In genomic region chr2:118618279-118618678, GRCh38 we compare ENCODE assay signal across 35 cellular contexts.
"Had no signal": no experiment of that assay in that cellular context is flagged by ENCODE, and none has a peak within 500 bp of the region (broad histone marks: within the 10 kb centered on the region; RNA-seq: fewer than 3 reads in every experiment).

No MANE protein-coding gene starts in this region.

- DNase-seq: activated CD4-positive, alpha-beta memory T cell treated with anti-CD3 and anti-CD28 coated beads, Interleukin-2, amount 10 ng/mL, durations not matched to agents 7 days and 5 days; activated CD4-positive, alpha-beta T cell treated with anti-CD3 and anti-CD28 coated beads for 1 hour; activated CD4-positive, alpha-beta T cell treated with anti-CD3 and anti-CD28 coated beads for 4 hours; activated CD4-positive, alpha-beta T cell treated with anti-CD3 and anti-CD28 coated beads, Interleukin-2, amount 10 ng/mL, durations not matched to agents 7 days and 5 days; activated CD4-positive, alpha-beta T cell treated with anti-CD3 and anti-CD28 coated beads, Interleukin-2, amount 50 U/mL, for 4 hours; activated CD8-positive, alpha-beta memory T cell treated with anti-CD3 and anti-CD28 coated beads, Interleukin-2, amount 50 U/mL, for 48 hours; activated gamma-delta T cell; activated naive CD4-positive, alpha-beta T cell; activated naive CD4-positive, alpha-beta T cell treated with anti-CD3 and anti-CD28 coated beads, Interleukin-2, amount 10 ng/mL, durations not matched to agents 7 days and 5 days; activated naive CD8-positive, alpha-beta T cell treated with anti-CD3 and anti-CD28 coated beads, Interleukin-2, amount 10 ng/mL, durations not matched to agents 7 days and 5 days; activated T-cell treated with anti-CD3 and anti-CD28 coated beads for 4 hours; activated T-cell treated with anti-CD3 and anti-CD28 coated beads, Interleukin-2, amount 50 U/mL, for 24 hours; activated T-cell treated with anti-CD3 and anti-CD28 coated beads, Interleukin-2, amount 50 U/mL, for 72 hours; dorsolateral prefrontal cortex; effector CD4-positive, alpha-beta T cell; effector memory CD8-positive, alpha-beta T cell; esophagus squamous epithelium; foreskin melanocyte; heart right ventricle; T-helper 1 cell; T-helper 17 cell; T1000 had no signal

- H3K4me1 Mint-ChIP-seq: activated CD4-positive, alpha-beta memory T cell treated with anti-CD3 and anti-CD28 coated beads, Interleukin-2, amount 10 ng/mL, durations not matched to agents 7 days and 5 days; activated CD4-positive, alpha-beta T cell treated with anti-CD3 and anti-CD28 coated beads, Interleukin-2, amount 10 ng/mL, durations not matched to agents 7 days and 5 days; activated naive CD4-positive, alpha-beta T cell treated with anti-CD3 and anti-CD28 coated beads, Interleukin-2, amount 10 ng/mL, durations not matched to agents 7 days and 5 days; activated naive CD8-positive, alpha-beta T cell treated with anti-CD3 and anti-CD28 coated beads, Interleukin-2, amount 10 ng/mL, durations not matched to agents 7 days and 5 days; central memory CD8-positive, alpha-beta T cell; T-helper 17 cell had no signal

- H3K9me3 ChIP-seq: ascending aorta, breast epithelium, esophagus squamous epithelium, gastroesophageal sphincter, heart right ventricle had no signal

- H3K4me3 Mint-ChIP-seq: activated CD4-positive, alpha-beta memory T cell treated with anti-CD3 and anti-CD28 coated beads, Interleukin-2, amount 10 ng/mL, durations not matched to agents 7 days and 5 days; activated CD4-positive, alpha-beta T cell treated with anti-CD3 and anti-CD28 coated beads, Interleukin-2, amount 10 ng/mL, durations not matched to agents 7 days and 5 days; activated naive CD4-positive, alpha-beta T cell treated with anti-CD3 and anti-CD28 coated beads, Interleukin-2, amount 10 ng/mL, durations not matched to agents 7 days and 5 days; activated naive CD8-positive, alpha-beta T cell treated with anti-CD3 and anti-CD28 coated beads, Interleukin-2, amount 10 ng/mL, durations not matched to agents 7 days and 5 days; activated T-cell treated with anti-CD3 and anti-CD28 coated beads, Interleukin-2, amount 50 U/mL, for 24 hours; activated T-cell treated with anti-CD3 and anti-CD28 coated beads, Interleukin-2, amount 50 U/mL, for 72 hours; brain; central memory CD8-positive, alpha-beta T cell; dendritic cell treated with granulocyte-macrophage colony-stimulating factor and Interleukin-4, amounts not matched to agents 40 ng/mL and 50 ng/mL, for 4 days; effector memory CD8-positive, alpha-beta T cell; T-helper 17 cell; T-helper 2 cell treated with Interferon-gamma antibody and Interleukin-4, amounts not matched to agents 5 μg/mL and 100 μg/mL, for 36 hours had no signal

- H3K4me1 ChIP-seq: ascending aorta, breast epithelium, gastroesophageal sphincter, heart right ventricle had no signal

- H3K27ac Mint-ChIP-seq: activated CD4-positive, alpha-beta memory T cell treated with anti-CD3 and anti-CD28 coated beads, Interleukin-2, amount 10 ng/mL, durations not matched to agents 7 days and 5 days; activated CD4-positive, alpha-beta T cell treated with anti-CD3 and anti-CD28 coated beads, Interleukin-2, amount 10 ng/mL, durations not matched to agents 7 days and 5 days; activated naive CD4-positive, alpha-beta T cell treated with anti-CD3 and anti-CD28 coated beads, Interleukin-2, amount 10 ng/mL, durations not matched to agents 7 days and 5 days; activated naive CD4-positive, alpha-beta T cell treated with anti-CD3 and anti-CD28 coated beads, Interleukin-2, amount 50 U/mL, for 72 hours; activated naive CD8-positive, alpha-beta T cell treated with anti-CD3 and anti-CD28 coated beads, Interleukin-2, amount 10 ng/mL, durations not matched to agents 7 days and 5 days; activated T-cell treated with anti-CD3 and anti-CD28 coated beads, Interleukin-2, amount 50 U/mL, for 24 hours; activated T-cell treated with anti-CD3 and anti-CD28 coated beads, Interleukin-2, amount 50 U/mL, for 72 hours; brain; dendritic cell treated with granulocyte-macrophage colony-stimulating factor and Interleukin-4, amounts not matched to agents 40 ng/mL and 50 ng/mL, for 4 days; effector memory CD8-positive, alpha-beta T cell; T-helper 17 cell; T-helper 2 cell treated with Interferon-gamma antibody and Interleukin-4, amounts not matched to agents 5 μg/mL and 100 μg/mL, for 36 hours had no signal

- H3K36me3 Mint-ChIP-seq: activated naive CD4-positive, alpha-beta T cell treated with anti-CD3 and anti-CD28 coated beads, Interleukin-2, amount 10 ng/mL, durations not matched to agents 7 days and 5 days; activated naive CD4-positive, alpha-beta T cell treated with anti-CD3 and anti-CD28 coated beads, Interleukin-2, amount 50 U/mL, for 72 hours; activated naive CD8-positive, alpha-beta T cell treated with anti-CD3 and anti-CD28 coated beads, Interleukin-2, amount 10 ng/mL, durations not matched to agents 7 days and 5 days; brain had no signal

- H3K9me3 Mint-ChIP-seq: activated CD4-positive, alpha-beta memory T cell treated with anti-CD3 and anti-CD28 coated beads, Interleukin-2, amount 10 ng/mL, durations not matched to agents 7 days and 5 days; activated CD4-positive, alpha-beta T cell treated with anti-CD3 and anti-CD28 coated beads, Interleukin-2, amount 10 ng/mL, durations not matched to agents 7 days and 5 days; activated naive CD4-positive, alpha-beta T cell treated with anti-CD3 and anti-CD28 coated beads, Interleukin-2, amount 10 ng/mL, durations not matched to agents 7 days and 5 days; activated naive CD4-positive, alpha-beta T cell treated with anti-CD3 and anti-CD28 coated beads, Interleukin-2, amount 50 U/mL, for 72 hours; activated naive CD8-positive, alpha-beta T cell treated with anti-CD3 and anti-CD28 coated beads, Interleukin-2, amount 10 ng/mL, durations not matched to agents 7 days and 5 days; activated T-cell treated with anti-CD3 and anti-CD28 coated beads, Interleukin-2, amount 50 U/mL, for 24 hours; activated T-cell treated with anti-CD3 and anti-CD28 coated beads, Interleukin-2, amount 50 U/mL, for 72 hours; brain; central memory CD8-positive, alpha-beta T cell; dendritic cell treated with granulocyte-macrophage colony-stimulating factor and Interleukin-4, amounts not matched to agents 40 ng/mL and 50 ng/mL, for 4 days; T-helper 2 cell treated with Interferon-gamma antibody and Interleukin-4, amounts not matched to agents 5 μg/mL and 100 μg/mL, for 36 hours had no signal

- H3K27me3 ChIP-seq: ascending aorta, cardiac muscle cell had no signal

- H3K36me3 ChIP-seq: ascending aorta, breast epithelium, cardiac muscle cell, esophagus squamous epithelium, gastroesophageal sphincter, heart right ventricle had no signal

- H3K4me3 ChIP-seq: ascending aorta, breast epithelium, cardiac muscle cell, coronary artery, dorsolateral prefrontal cortex, esophagus squamous epithelium, gastroesophageal sphincter, heart right ventricle had no signal

- H3K27me3 Mint-ChIP-seq: activated CD4-positive, alpha-beta memory T cell treated with anti-CD3 and anti-CD28 coated beads, Interleukin-2, amount 10 ng/mL, durations not matched to agents 7 days and 5 days; activated naive CD4-positive, alpha-beta T cell treated with anti-CD3 and anti-CD28 coated beads, Interleukin-2, amount 10 ng/mL, durations not matched to agents 7 days and 5 days; central memory CD8-positive, alpha-beta T cell; dendritic cell treated with granulocyte-macrophage colony-stimulating factor and Interleukin-4, amounts not matched to agents 40 ng/mL and 50 ng/mL, for 4 days had no signal

- ATAC-seq: activated naive CD4-positive, alpha-beta T cell treated with anti-CD3 and anti-CD28 coated beads, Interleukin-2, amount 50 U/mL, for 72 hours; activated T-cell treated with anti-CD3 and anti-CD28 coated beads, Interleukin-2, amount 50 U/mL, for 72 hours; effector memory CD8-positive, alpha-beta T cell; gastroesophageal sphincter; heart right ventricle; T-helper 17 cell had no signal

- H3K27ac ChIP-seq: ascending aorta, breast epithelium, cardiac muscle cell, coronary artery, dorsolateral prefrontal cortex, epithelial cell of prostate, esophagus squamous epithelium, gastroesophageal sphincter, heart right ventricle had no signal

- FAIRE-seq: endometrium, endothelial cell of umbilical vein had no signal
